Comparison of ENCODE assay signal across 27 cellular contexts in genomic region chrY:13795067-13795466, GRCh38.
DNase-seq lines count a peak whose midpoint lies in the region; ATAC-seq lines count a peak whose summit lies in the region.
"Had no signal": no experiment of that assay in that cellular context is flagged by ENCODE, and none has a peak within 500 bp of the region (broad histone marks: within the 10 kb centered on the region; RNA-seq: fewer than 3 reads in every experiment).

No MANE protein-coding gene starts in this region.

- peak overlapping the region; percentile 30 for H3K27ac Mint-ChIP-seq in activated naive CD8-positive, alpha-beta T cell treated with anti-CD3 and anti-CD28 coated beads for 36 hours
- H3K27ac Mint-ChIP-seq in activated naive CD8-positive, alpha-beta T cell treated with anti-CD3 and anti-CD28 coated beads, Interleukin-2, amount 50 U/mL, for 24 hours, result no peak overlapping the region
- H3K27ac Mint-ChIP-seq in stimulated activated naive CD8-positive, alpha-beta T cell treated with anti-CD3 and anti-CD28 coated beads, Interleukin-15, amount 100 ng/mL, for 72 hours, result peak overlapping the region in 1 of 2 donors; percentile 11
- H3K27ac Mint-ChIP-seq: B cell; CD14-positive monocyte; CD4-positive, alpha-beta memory T cell; CD4-positive, alpha-beta T cell; CD4-positive, CD25-positive, alpha-beta regulatory T cell; CD8-positive, alpha-beta memory T cell; CD8-positive, alpha-beta T cell had no signal

- no peak overlapping the region for H3K4me3 Mint-ChIP-seq in activated naive CD8-positive, alpha-beta T cell treated with anti-CD3 and anti-CD28 coated beads for 36 hours
- no peak overlapping the region for H3K4me3 Mint-ChIP-seq in activated naive CD8-positive, alpha-beta T cell treated with anti-CD3 and anti-CD28 coated beads, Interleukin-2, amount 50 U/mL, for 24 hours
- H3K4me3 Mint-ChIP-seq in stimulated activated naive CD8-positive, alpha-beta T cell treated with anti-CD3 and anti-CD28 coated beads, Interleukin-15, amount 100 ng/mL, for 72 hours, result no peak overlapping the region
- H3K4me3 Mint-ChIP-seq: B cell; CD14-positive monocyte; CD4-positive, alpha-beta memory T cell; CD4-positive, alpha-beta T cell; CD4-positive, CD25-positive, alpha-beta regulatory T cell; CD8-positive, alpha-beta memory T cell; CD8-positive, alpha-beta T cell had no signal

- no peak for DNase-seq in activated naive CD8-positive, alpha-beta T cell treated with anti-CD3 and anti-CD28 coated beads for 36 hours
- no peak for DNase-seq in activated naive CD8-positive, alpha-beta T cell treated with anti-CD3 and anti-CD28 coated beads, Interleukin-2, amount 50 U/mL, for 24 hours
- DNase-seq in stimulated activated naive CD8-positive, alpha-beta T cell treated with anti-CD3 and anti-CD28 coated beads, Interleukin-15, amount 100 ng/mL, for 72 hours, result peak in 1 of 2 donors; percentile 12
- DNase-seq in stimulated activated naive CD8-positive, alpha-beta T cell treated with anti-CD3 and anti-CD28 coated beads, Interleukin-15, Interleukin-2, amounts not matched to agents 100 U/mL and 50 U/mL, for 24 hours, result no peak
- DNase-seq: 8988T; ACHN; AML-193; BE2C; C1 segment of cervical spinal cord; Caco-2; Calu3; CD4-positive, alpha-beta memory T cell; CD4-positive, alpha-beta T cell; CD4-positive, CD25-positive, alpha-beta regulatory T cell; CD8-positive, alpha-beta memory T cell; CD8-positive, alpha-beta T cell; COR-L47; DMS 273 treated with DMSO at 0.1 percent for 48 hours; DMS153; DMS53; DMS79; DMS79 treated with DMSO at 0.1 percent for 48 hours; DND-41; EL had no signal

- peaks cover 4% of the 10 kb centered on the region for H3K4me1 Mint-ChIP-seq in activated naive CD8-positive, alpha-beta T cell treated with anti-CD3 and anti-CD28 coated beads for 36 hours
- H3K4me1 Mint-ChIP-seq in activated naive CD8-positive, alpha-beta T cell treated with anti-CD3 and anti-CD28 coated beads, Interleukin-2, amount 50 U/mL, for 24 hours, result peaks cover 8% of the 10 kb centered on the region
- peaks cover 9% of the 10 kb centered on the region for H3K4me1 Mint-ChIP-seq in stimulated activated naive CD8-positive, alpha-beta T cell treated with anti-CD3 and anti-CD28 coated beads, Interleukin-15, amount 100 ng/mL, for 72 hours
- H3K4me1 Mint-ChIP-seq: B cell had no signal

- no peaks in the 10 kb centered on the region for H3K27me3 Mint-ChIP-seq in activated naive CD8-positive, alpha-beta T cell treated with anti-CD3 and anti-CD28 coated beads for 36 hours
- H3K27me3 Mint-ChIP-seq in activated naive CD8-positive, alpha-beta T cell treated with anti-CD3 and anti-CD28 coated beads, Interleukin-2, amount 50 U/mL, for 24 hours, result no peaks in the 10 kb centered on the region
- H3K27me3 Mint-ChIP-seq in stimulated activated naive CD8-positive, alpha-beta T cell treated with anti-CD3 and anti-CD28 coated beads, Interleukin-15, amount 100 ng/mL, for 72 hours, result no peaks in the 10 kb centered on the region
- H3K27me3 Mint-ChIP-seq: B cell; CD4-positive, alpha-beta memory T cell; CD4-positive, alpha-beta T cell; CD4-positive, CD25-positive, alpha-beta regulatory T cell; CD8-positive, alpha-beta memory T cell had no signal

- ATAC-seq in activated naive CD8-positive, alpha-beta T cell treated with anti-CD3 and anti-CD28 coated beads, Interleukin-2, amount 50 U/mL, for 24 hours, result no peak
- ATAC-seq in stimulated activated naive CD8-positive, alpha-beta T cell treated with anti-CD3 and anti-CD28 coated beads, Interleukin-15, amount 100 ng/mL, for 72 hours, result peak; percentile 69
- no peak for ATAC-seq in stimulated activated naive CD8-positive, alpha-beta T cell treated with anti-CD3 and anti-CD28 coated beads, Interleukin-15, Interleukin-2, amounts not matched to agents 100 U/mL and 50 U/mL, for 24 hours
- ATAC-seq: A549; CD8-positive, alpha-beta T cell had no signal

- peaks cover 14% of the 10 kb centered on the region for H3K36me3 Mint-ChIP-seq in activated naive CD8-positive, alpha-beta T cell treated with anti-CD3 and anti-CD28 coated beads for 36 hours
- no peaks in the 10 kb centered on the region for H3K36me3 Mint-ChIP-seq in activated naive CD8-positive, alpha-beta T cell treated with anti-CD3 and anti-CD28 coated beads, Interleukin-2, amount 50 U/mL, for 24 hours (ENCODE audit: low read depth)
- H3K36me3 Mint-ChIP-seq: CD4-positive, alpha-beta memory T cell; CD4-positive, CD25-positive, alpha-beta regulatory T cell had no signal

- no peaks in the 10 kb centered on the region for H3K9me3 Mint-ChIP-seq in activated naive CD8-positive, alpha-beta T cell treated with anti-CD3 and anti-CD28 coated beads for 36 hours
- no peaks in the 10 kb centered on the region for H3K9me3 Mint-ChIP-seq in activated naive CD8-positive, alpha-beta T cell treated with anti-CD3 and anti-CD28 coated beads, Interleukin-2, amount 50 U/mL, for 24 hours
- H3K9me3 Mint-ChIP-seq in stimulated activated naive CD8-positive, alpha-beta T cell treated with anti-CD3 and anti-CD28 coated beads, Interleukin-15, amount 100 ng/mL, for 72 hours, result no peaks in the 10 kb centered on the region
- H3K9me3 Mint-ChIP-seq: CD14-positive monocyte; CD4-positive, alpha-beta memory T cell; CD4-positive, alpha-beta T cell; CD4-positive, CD25-positive, alpha-beta regulatory T cell; CD8-positive, alpha-beta memory T cell; CD8-positive, alpha-beta T cell had no signal
